ENCODE assay signal across 27 cellular contexts in the genomic region with DNA sequence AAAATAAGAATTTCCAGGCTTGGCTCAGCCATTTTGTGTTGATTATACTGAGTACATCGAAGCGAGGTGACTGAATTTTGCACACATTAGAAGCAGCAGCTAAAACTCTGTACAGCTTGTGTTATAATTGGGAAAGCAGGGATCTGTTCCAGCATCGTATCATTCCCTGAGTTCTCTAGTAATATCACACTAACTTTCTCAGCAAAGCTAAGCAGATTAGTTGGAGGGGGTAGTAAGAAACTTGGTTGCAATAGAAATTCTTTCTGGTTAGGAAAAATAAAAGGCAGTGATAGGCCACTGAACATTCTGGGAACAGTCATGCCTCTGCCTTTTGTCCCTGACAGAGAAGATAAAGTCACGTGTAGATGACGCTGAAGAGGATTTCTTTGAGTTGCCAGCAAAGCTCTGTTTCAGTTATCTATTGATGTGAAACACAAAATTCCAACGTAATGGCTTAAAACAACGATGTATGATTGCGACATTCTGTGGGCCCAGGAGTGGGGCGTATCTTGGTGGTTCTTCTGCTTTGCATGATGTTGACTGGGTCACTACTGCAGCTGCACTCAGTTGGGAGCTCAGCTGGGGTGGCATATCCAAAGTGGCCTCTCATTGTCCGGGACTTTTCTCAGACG.
A peak's percentile ranks its signal among the peaks of the same experiment; 100 is the strongest.
DNase-seq lines count a peak whose midpoint lies in the region; ATAC-seq, FAIRE-seq and TF ChIP-seq lines count a peak whose summit lies in the region.
"Had no signal": no experiment of that assay in that cellular context is flagged by ENCODE, and none has a peak within 500 bp of the region (broad histone marks: within the 10 kb centered on the region; RNA-seq: fewer than 3 reads in every experiment).

No MANE protein-coding gene starts in this region.

- TF ChIP-seq EP300 in HepG2 (IDR thresholded peaks at IDR 0.05; ENCODE audit: low read depth in 2 of 2, low read length in 2 of 2) (no peak), HepG2 (CRISPR knock-in tag; IDR thresholded peaks at IDR 0.05; ENCODE audit: borderline replicate concordance) (no peak)

- no TSS peak for BruUV-seq in HepG2 (replicated peaks; lab: Mats Ljungman, UMichigan)

- POLR2A ChIA-PET in HepG2 (lab: Yijun Ruan, JAX), result no interaction called here

- TF ChIP-seq RAD21 in HepG2 (CRISPR knock-in tag; IDR thresholded peaks at IDR 0.05), result no peak

- in situ Hi-C loops in HepG2 (cut with HindIII; ENCODE audit: extremely low pct_ligation_motif_present, low pct_unique_long_range_greater_than_20kb), result no loop called here

- no peaks in the 10 kb centered on the region for H3K79me2 ChIP-seq in HepG2 (ENCODE audit: insufficient read depth, low read length)
- H3K79me2 ChIP-seq: parathyroid adenoma had no signal

- FAIRE-seq in HepG2 (lab: Jason Lieb, UNC), result no peak
- FAIRE-seq: A549, endometrium had no signal

- H3K36me3 ChIP-seq in HepG2 (replicated peaks in 1 of 2; ENCODE audit: control insufficient read depth in 1 of 2, insufficient read depth in 2 of 2, low read length in 2 of 2) (no peaks in the 10 kb centered on the region), right lobe of liver (no peaks in the 10 kb centered on the region)
- H3K36me3 ChIP-seq: esophagus squamous epithelium, neural progenitor cell, tibial nerve had no signal

- no peak overlapping the region for H3K4me3 ChIP-seq in HepG2 (replicated peaks in 1 of 3; ENCODE audit: insufficient read depth in 1 of 3, low read depth in 2 of 3, low read length in 3 of 3)
- no peak overlapping the region for H3K4me3 ChIP-seq in right lobe of liver
- no peak overlapping the region for H3K4me3 ChIP-seq in foreskin fibroblast (ENCODE audit: low read depth in 1 of 2, low read length in 2 of 2)
- H3K4me3 ChIP-seq: A549, esophagus squamous epithelium, neural progenitor cell, tibial nerve had no signal

- H3K4me1 ChIP-seq in HepG2 (ENCODE audit: insufficient read depth, low read length) (no peaks in the 10 kb centered on the region), right lobe of liver (no peaks in the 10 kb centered on the region)
- H3K4me1 ChIP-seq: A549, esophagus squamous epithelium, parathyroid adenoma, tibial nerve had no signal

- TF ChIP-seq CTCF in HepG2 (CRISPR knock-in tag; IDR thresholded peaks at IDR 0.05) (no peak), right lobe of liver (IDR thresholded peaks at IDR 0.05) (no peak), foreskin fibroblast (IDR thresholded peaks at IDR 0.05; ENCODE audit: low read depth, low read length) (no peak)

- H2AFZ ChIP-seq in HepG2 (ENCODE audit: low read length), result no peak overlapping the region
- H2AFZ ChIP-seq: neural progenitor cell, parathyroid adenoma had no signal

- DNase-seq in HepG2 (ENCODE audit: low spot score) (no peak), right lobe of liver (no peak), medulla oblongata (ENCODE audit: extremely low spot score) (peak; percentile 46), foreskin fibroblast (no peak)
- no peak for DNase-seq in activated T-cell treated with anti-CD3 and anti-CD28 coated beads, Interleukin-2, amount 50 U/mL, for 1 hour
- DNase-seq: activated CD4-positive, alpha-beta T cell treated with anti-CD3 and anti-CD28 coated beads for 36 hours; activated CD8-positive, alpha-beta T cell treated with anti-CD3 and anti-CD28 coated beads, Interleukin-2, amount 10 ng/mL, durations not matched to agents 7 days and 5 days; activated effector memory CD4-positive, alpha-beta T cell treated with anti-CD3 and anti-CD28 coated beads, Interleukin-2, amount 50 U/mL, for 16 hours; activated naive CD8-positive, alpha-beta T cell treated with anti-CD3 and anti-CD28 coated beads for 36 hours; AML-193; CD4-positive, alpha-beta memory T cell; central memory CD4-positive, alpha-beta T cell; dermis blood vessel endothelial cell; esophagus squamous epithelium; NCI-H1436; NCI-H345; SK-N-SH; T-helper 17 cell had no signal

- intact Hi-C loops in HepG2 (cut with micrococcal nuclease; ENCODE audit: unreplicated experiment), result no loop called here
- intact Hi-C loops in right lobe of liver (cut with DNase I), result no loop called here

- H3K27ac ChIP-seq in HepG2 (ENCODE audit: extremely low read length, insufficient read depth, low read length), result no peak overlapping the region
- no peak overlapping the region for H3K27ac ChIP-seq in right lobe of liver
- peak overlapping the region; percentile 67 for H3K27ac ChIP-seq in cingulate gyrus (ENCODE audit: low read depth, low read length)
- H3K27ac ChIP-seq: A549, esophagus squamous epithelium, neural progenitor cell, parathyroid adenoma, RWPE1, tibial nerve had no signal

- H3K9ac ChIP-seq in HepG2 (ENCODE audit: insufficient read depth, low read depth, low read length), result no peak overlapping the region
- H3K9ac ChIP-seq: neural progenitor cell, parathyroid adenoma, SK-N-SH had no signal

- H3K27me3 ChIP-seq in HepG2 (ENCODE audit: control insufficient read depth in 1 of 2, insufficient read depth in 2 of 2, low read length in 2 of 2) (no peaks in the 10 kb centered on the region; a peak in 1 of 5 replicates), right lobe of liver (no peaks in the 10 kb centered on the region)
- H3K27me3 ChIP-seq: esophagus squamous epithelium, neural progenitor cell, tibial nerve had no signal

- H3K9me3 ChIP-seq in HepG2 (ENCODE audit: low read length), result no peaks in the 10 kb centered on the region
- H3K9me3 ChIP-seq in right lobe of liver, result no peaks in the 10 kb centered on the region
- H3K9me3 ChIP-seq: A549, esophagus squamous epithelium, SK-N-SH, tibial nerve had no signal

- WGBS in HepG2 (ENCODE audit: low lambda C conversion rate), result 36% methylated on average over 9 of the region's 11 CpGs
- WGBS in right lobe of liver (ENCODE audit: insufficient coverage, low coverage, low lambda C conversion rate, missing lambda C conversion rate), result 82% methylated on average over 9 of the region's 11 CpGs

- no peak for TF ChIP-seq POLR2A in HepG2 (IDR thresholded peaks at IDR 0.05; ENCODE audit: insufficient read depth in 1 of 2, low read depth in 2 of 2, low read length in 2 of 2)
- TF ChIP-seq POLR2A in right lobe of liver (IDR thresholded peaks at IDR 0.05), result no peak

- ATAC-seq in HepG2 (no peak), right lobe of liver (no peak), HG03439 (IDR thresholded peaks at IDR 0.05; ENCODE audit: unreplicated experiment) (no peak), HG03159 (IDR thresholded peaks at IDR 0.05; ENCODE audit: unreplicated experiment) (no peak)
- ATAC-seq: A549; activated CD4-positive, alpha-beta T cell treated with anti-CD3 and anti-CD28 coated beads for 36 hours; activated CD8-positive, alpha-beta T cell treated with anti-CD3 and anti-CD28 coated beads, Interleukin-2, amount 10 ng/mL, durations not matched to agents 7 days and 5 days; T-helper 17 cell had no signal

- CTCF ChIA-PET in HepG2 (lab: Yijun Ruan, JAX; ENCODE audit: low intra/inter-chr PET ratio, low total read pairs), result no interaction called here

- H3K4me2 ChIP-seq in HepG2 (ENCODE audit: low read depth, low read length), result no peak overlapping the region
- H3K4me2 ChIP-seq: A549, neural progenitor cell, SK-N-SH had no signal

- no peaks in the 10 kb centered on the region for H4K20me1 ChIP-seq in HepG2 (ENCODE audit: insufficient read depth, low read length)

TF ChIP-seq in HepG2, 621 proteins besides CTCF, POLR2A, EP300 and RAD21:
- TF ChIP-seq CEBPB (IDR thresholded peaks at IDR 0.05; ENCODE audit: borderline replicate concordance, low read depth, low read length), result peak; percentile 83
- TF ChIP-seq STAG1 (CRISPR knock-in tag; IDR thresholded peaks at IDR 0.05), result no peak
